In the genomic region with DNA sequence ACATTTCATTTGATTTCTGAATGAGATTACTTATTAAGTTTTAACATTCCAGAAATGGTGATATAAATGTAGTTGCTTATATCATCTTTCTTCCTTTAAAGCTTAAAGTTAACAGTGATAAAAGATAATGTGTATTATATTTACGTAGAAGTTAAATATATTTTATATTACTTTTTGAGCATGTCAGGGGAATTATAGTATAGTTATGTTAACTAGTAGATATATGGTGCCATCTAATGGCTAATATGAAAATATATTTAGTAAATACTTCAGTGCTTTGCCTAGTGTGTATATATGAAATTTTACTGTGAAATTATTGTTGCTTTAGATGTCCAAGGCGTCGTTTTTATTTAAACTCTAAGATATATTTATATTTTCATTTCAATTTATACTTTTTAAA, we compare ENCODE assay signal across 1 cellular context.
A peak's percentile ranks its signal among the peaks of the same experiment; 100 is the strongest.
TF ChIP-seq lines count a peak whose summit lies in the region.

No MANE protein-coding gene starts in this region.

TF ChIP-seq in HepG2, 621 proteins besides CTCF, POLR2A, EP300 and RAD21 (continued from another document):
- TF ChIP-seq, protein P1, sequence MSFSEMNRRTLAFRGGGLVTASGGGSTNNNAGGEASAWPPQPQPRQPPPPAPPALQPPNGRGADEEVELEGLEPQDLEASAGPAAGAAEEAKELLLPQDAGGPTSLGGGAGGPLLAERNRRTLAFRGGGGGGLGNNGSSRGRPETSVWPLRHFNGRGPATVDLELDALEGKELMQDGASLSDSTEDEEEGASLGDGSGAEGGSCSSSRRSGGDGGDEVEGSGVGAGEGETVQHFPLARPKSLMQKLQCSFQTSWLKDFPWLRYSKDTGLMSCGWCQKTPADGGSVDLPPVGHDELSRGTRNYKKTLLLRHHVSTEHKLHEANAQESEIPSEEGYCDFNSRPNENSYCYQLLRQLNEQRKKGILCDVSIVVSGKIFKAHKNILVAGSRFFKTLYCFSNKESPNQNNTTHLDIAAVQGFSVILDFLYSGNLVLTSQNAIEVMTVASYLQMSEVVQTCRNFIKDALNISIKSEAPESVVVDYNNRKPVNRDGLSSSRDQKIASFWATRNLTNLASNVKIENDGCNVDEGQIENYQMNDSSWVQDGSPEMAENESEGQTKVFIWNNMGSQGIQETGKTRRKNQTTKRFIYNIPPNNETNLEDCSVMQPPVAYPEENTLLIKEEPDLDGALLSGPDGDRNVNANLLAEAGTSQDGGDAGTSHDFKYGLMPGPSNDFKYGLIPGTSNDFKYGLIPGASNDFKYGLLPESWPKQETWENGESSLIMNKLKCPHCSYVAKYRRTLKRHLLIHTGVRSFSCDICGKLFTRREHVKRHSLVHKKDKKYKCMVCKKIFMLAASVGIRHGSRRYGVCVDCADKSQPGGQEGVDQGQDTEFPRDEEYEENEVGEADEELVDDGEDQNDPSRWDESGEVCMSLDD (CRISPR knock-in tag; IDR thresholded peaks at IDR 0.05; ENCODE audit: borderline replicate concordance): no peak
- no peak for TF ChIP-seq ZNF121 (CRISPR knock-in tag; IDR thresholded peaks at IDR 0.05)
- TF ChIP-seq STAG1 (CRISPR knock-in tag; IDR thresholded peaks at IDR 0.05): peak; percentile 46; the same call in 1 of the 2 replicates
- no peak for TF ChIP-seq PHF8 (CRISPR knock-in tag; IDR thresholded peaks at IDR 0.05)
- TF ChIP-seq ZNF557 (CRISPR knock-in tag; IDR thresholded peaks at IDR 0.05): no peak
TF ChIP-seq in HepG2: peak in this region for 1.
